ENCODE assay signal across 27 cellular contexts in genomic region chrX:136916827-136917226, GRCh38.
"Had no signal": no experiment of that assay in that cellular context is flagged by ENCODE, and none has a peak within 500 bp of the region (broad histone marks: within the 10 kb centered on the region; RNA-seq: fewer than 3 reads in every experiment).

No MANE protein-coding gene starts in this region.

- H3K27me3 Mint-ChIP-seq: naive B cell had no signal

- H3K27me3 ChIP-seq: esophagus squamous epithelium, gastrocnemius medialis, heart right ventricle, left lung had no signal

- H3K36me3 ChIP-seq: esophagus squamous epithelium, gastrocnemius medialis, heart right ventricle, left lung, lower lobe of right lung had no signal

- H3K9me3 ChIP-seq: esophagus squamous epithelium, gastrocnemius medialis, heart right ventricle, left lung, lower lobe of right lung, mucosa of descending colon had no signal

- ATAC-seq: esophagus mucosa, gastrocnemius medialis, heart right ventricle, left cardiac atrium, left lung, left ventricle myocardium superior, lower lobe of right lung, mucosa of descending colon had no signal

- FAIRE-seq: colon, islet of Langerhans, keratinocyte had no signal

- DNase-seq: dermis blood vessel endothelial cell; dorsolateral prefrontal cortex; effector CD4-positive, alpha-beta T cell; effector memory CD4-positive, alpha-beta T cell; erythroblast; esophagus squamous epithelium; foreskin fibroblast; foreskin melanocyte; gastrocnemius medialis; glutamatergic neuron; head of caudate nucleus; heart right ventricle; hippocampal formation; left cardiac atrium; left lung; left ventricle myocardium superior; lower lobe of right lung; mesenchymal stem cell; mucosa of descending colon; naive B cell had no signal

- H3K4me1 Mint-ChIP-seq: mesothelial cell of epicardium, naive B cell had no signal

- H3K4me3 Mint-ChIP-seq: mesothelial cell of epicardium had no signal

- H3K27ac Mint-ChIP-seq: mesothelial cell of epicardium had no signal

- H3K9me3 Mint-ChIP-seq: naive B cell had no signal

- H3K4me3 ChIP-seq: coronary artery, dorsolateral prefrontal cortex, esophagus squamous epithelium, gastrocnemius medialis, heart right ventricle, left lung, lower lobe of right lung, mucosa of descending colon had no signal

- H3K36me3 Mint-ChIP-seq: mesothelial cell of epicardium, naive B cell had no signal

- H3K4me1 ChIP-seq: gastrocnemius medialis, left lung, lower lobe of right lung had no signal

- H3K27ac ChIP-seq: coronary artery, dorsolateral prefrontal cortex, epithelial cell of prostate, esophagus squamous epithelium, gastrocnemius medialis, heart right ventricle, left lung, lower lobe of right lung had no signal
